8 cellular contexts compared by ENCODE assay signal in genomic region chr1:61641578-61642336, GRCh38.
A peak's percentile ranks its signal among the peaks of the same experiment; 100 is the strongest.
DNase-seq lines count a peak whose midpoint lies in the region; ATAC-seq and TF ChIP-seq lines count a peak whose summit lies in the region.

No MANE protein-coding gene starts in this region.

- TF ChIP-seq POLR2A in tibial nerve (IDR thresholded peaks at IDR 0.05): no peak

- no peak overlapping the region for H3K4me3 Mint-ChIP-seq in progenitor cell of endocrine pancreas (ENCODE audit: low read depth)

- peak in 1 of 2 donors; percentile 47 for TF ChIP-seq EP300 in tibial nerve (IDR thresholded peaks at IDR 0.05)

- H3K27me3 ChIP-seq in cardiac muscle cell (no peaks in the 10 kb centered on the region), tibial nerve (no peaks in the 10 kb centered on the region)

- H3K4me1 ChIP-seq in cardiac muscle cell (ENCODE audit: low read depth) (no peaks in the 10 kb centered on the region), tibial nerve (peaks cover 0 to 55% (median 11%) of the 10 kb centered on the region in 4 donors)

- no peak overlapping the region for H3K27ac ChIP-seq in RWPE1
- no peak overlapping the region for H3K27ac ChIP-seq in cardiac muscle cell
- H3K27ac ChIP-seq in tibial nerve: peak overlapping the region in 3 of 4 donors; percentile 40 to 81 (median 75)

- no peak overlapping the region for H3K4me3 ChIP-seq in cardiac muscle cell
- peak overlapping the region in 2 of 4 donors; percentile 18 to 38 for H3K4me3 ChIP-seq in tibial nerve

- CTCF ChIA-PET in RWPE1 (lab: Yijun Ruan, JAX): interaction anchor here (0.6 to 1.6 kb wide), 8 partner anchors 11 to 688 kb away, joined by 3 to 5 read pairs (median 3); no protein-coding TSS in a partner anchor

- H3K9me3 Mint-ChIP-seq in progenitor cell of endocrine pancreas (ENCODE audit: low read depth): no peaks in the 10 kb centered on the region

- peak; percentile 83 for TF ChIP-seq CTCF in RWPE1 (conservative IDR thresholded peaks at IDR 0.05; ENCODE audit: low read depth)
- TF ChIP-seq CTCF in cardiac muscle cell (IDR thresholded peaks at IDR 0.05; ENCODE audit: low read depth, low read length): peak; percentile 74
- TF ChIP-seq CTCF in progenitor cell of endocrine pancreas (IDR thresholded peaks at IDR 0.05; ENCODE audit: unreplicated experiment): peak; percentile 71
- TF ChIP-seq CTCF in tibial nerve (IDR thresholded peaks at IDR 0.05): peak; percentile 50 to 81 (median 73)

- H3K36me3 ChIP-seq in cardiac muscle cell: no peaks in the 10 kb centered on the region
- no peaks in the 10 kb centered on the region for H3K36me3 ChIP-seq in tibial nerve

- DNase-seq in AG08396 (ENCODE audit: low spot score) (peak; percentile 84), RWPE1 (ENCODE audit: low spot score) (peak; percentile 82), cardiac muscle cell (ENCODE audit: low read depth in 1 of 2, low spot score in 1 of 2) (peak; percentile 62 to 90), progenitor cell of endocrine pancreas (ENCODE audit: low spot score, unreplicated experiment) (peak; percentile 25), tibial nerve (ENCODE audit: low spot score in 2 of 2) (peak; percentile 67 to 76)
- DNase-seq in activated naive CD4-positive, alpha-beta T cell (lab: John Stamatoyannopoulos, UW): peak; percentile 5 to 42 (median 22)

- H3K4me1 Mint-ChIP-seq in progenitor cell of endocrine pancreas (ENCODE audit: low read depth): peaks cover 9% of the 10 kb centered on the region

- 23% methylated on average over 23 of the region's 23 CpGs for WGBS in tibial nerve, 2 donors

- peaks cover 21% of the 10 kb centered on the region for H3K27me3 Mint-ChIP-seq in progenitor cell of endocrine pancreas

- POLR2A ChIA-PET in RWPE1 (lab: Yijun Ruan, JAX; ENCODE audit: low non-redundant PET): no interaction called here

- H3K27ac Mint-ChIP-seq in progenitor cell of endocrine pancreas: peak overlapping the region; percentile 62

- no peaks in the 10 kb centered on the region for H3K36me3 Mint-ChIP-seq in progenitor cell of endocrine pancreas (ENCODE audit: insufficient read depth)

- ATAC-seq in GM19023 (IDR thresholded peaks at IDR 0.05; ENCODE audit: unreplicated experiment) (peak; percentile 97), HG03139 (IDR thresholded peaks at IDR 0.05; ENCODE audit: unreplicated experiment) (peak; percentile 96)

- H3K9me3 ChIP-seq in cardiac muscle cell (ENCODE audit: low read depth): no peaks in the 10 kb centered on the region
- H3K9me3 ChIP-seq in tibial nerve: no peaks in the 10 kb centered on the region

Comparison
In these comparisons a context has a peak if more than half of its experiments do, and no peak if none do; other contexts are left out.
1. DNase-seq: peak in every context shown above with its lines; median percentile 84 in AG08396; 82 in RWPE1; 76 in cardiac muscle cell; 72 in tibial nerve; 25 in progenitor cell of endocrine pancreas; 22 in activated naive CD4-positive, alpha-beta T cell.
2. H3K27ac ChIP-seq: peak in tibial nerve (3 of 4); none in RWPE1 (single experiment) and cardiac muscle cell (single experiment).
3. Peak in every context shown above with its lines, with median percentiles within 50 percentile points of each other: CTCF ChIP-seq.